8 cellular contexts compared by ENCODE assay signal in the genomic region with DNA sequence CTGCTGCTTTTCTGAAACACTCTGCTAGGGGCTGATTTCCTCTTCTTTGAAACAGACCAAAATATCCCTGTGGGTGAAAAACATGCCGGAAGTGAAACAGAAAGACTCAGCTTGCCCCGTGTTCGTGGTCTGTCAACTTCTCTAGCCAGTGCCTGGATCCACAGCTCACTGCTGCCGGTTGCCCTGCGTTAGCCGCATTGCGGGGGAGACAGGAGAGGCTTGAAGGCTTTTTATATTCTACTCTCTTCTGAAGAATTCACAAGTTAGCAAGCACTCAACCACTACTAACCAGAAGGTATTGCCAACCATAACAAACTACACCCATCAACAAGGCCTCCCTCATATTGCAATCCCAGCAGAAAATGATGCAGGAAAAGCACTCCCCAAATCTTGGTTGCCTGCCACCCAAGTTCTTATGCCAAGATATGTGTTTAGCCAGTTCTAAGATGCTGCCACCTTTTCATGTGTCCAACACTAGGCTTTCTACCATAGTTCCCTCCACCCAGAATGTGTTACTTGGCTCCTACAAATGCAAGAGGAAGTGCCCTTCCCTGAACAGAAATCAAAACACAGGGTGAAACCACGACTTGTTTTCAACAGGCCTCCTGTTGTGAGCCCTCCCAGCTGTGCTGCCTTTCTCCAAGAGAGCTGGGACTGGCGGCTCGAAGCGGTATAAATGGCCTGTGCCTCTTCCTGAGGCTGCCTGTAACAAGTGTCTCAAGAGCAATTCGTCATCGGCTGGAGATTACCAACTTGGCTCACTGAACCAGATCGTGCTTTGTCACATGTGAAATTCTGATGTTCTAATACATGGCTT.
A peak's percentile ranks its signal among the peaks of the same experiment; 100 is the strongest.
DNase-seq lines count a peak whose midpoint lies in the region; ATAC-seq and TF ChIP-seq lines count a peak whose summit lies in the region.

No MANE protein-coding gene starts in this region.

- H3K27ac Mint-ChIP-seq in natural killer cell treated with Interleukin-12 subunit alpha and Interleukin-12 subunit beta and Interleukin-15 and Interleukin-18, amount 100 ng/mL, for 72 hours = peak overlapping the region; percentile 85 to 89

- peaks cover 51 to 52% of the 10 kb centered on the region in 2 donors for H3K4me1 Mint-ChIP-seq in natural killer cell treated with Interleukin-12 subunit alpha and Interleukin-12 subunit beta and Interleukin-15 and Interleukin-18, amount 100 ng/mL, for 72 hours (ENCODE audit: low read depth in 2 of 2)

- peak; percentile 8 for DNase-seq in NCI-H345 treated with DMSO at 0.1 percent for 48 hours (lab: John Stamatoyannopoulos, UW; ENCODE audit: unreplicated experiment)
- DNase-seq in activated T-cell treated with anti-CD3 and anti-CD28 coated beads for 24 hours (ENCODE audit: low read depth) = peak; percentile 49
- peak; percentile 64 for DNase-seq in epithelial cell of proximal tubule (ENCODE audit: low read depth)
- DNase-seq in natural killer cell treated with Interleukin-12 subunit alpha and Interleukin-12 subunit beta and Interleukin-15 and Interleukin-18, amount 100 ng/mL, for 72 hours (ENCODE audit: low spot score) = peak; percentile 95
- DNase-seq in stimulated activated naive CD8-positive, alpha-beta T cell treated with anti-CD3 and anti-CD28 coated beads, Interleukin-15, Interleukin-2, amounts not matched to agents 100 U/mL and 50 U/mL, for 24 hours = peak; percentile 76
- no peak for DNase-seq in NCI-H526 treated with DMSO at 0.1 percent for 48 hours (lab: John Stamatoyannopoulos, UW)

- peak overlapping the region; percentile 77 for H3K4me3 Mint-ChIP-seq in natural killer cell treated with Interleukin-12 subunit alpha and Interleukin-12 subunit beta and Interleukin-15 and Interleukin-18, amount 100 ng/mL, for 72 hours

- H3K9me3 Mint-ChIP-seq in natural killer cell treated with Interleukin-12 subunit alpha and Interleukin-12 subunit beta and Interleukin-15 and Interleukin-18, amount 100 ng/mL, for 72 hours = peaks cover 4% of the 10 kb centered on the region

- no peak for TF ChIP-seq CTCF in epithelial cell of proximal tubule (conservative IDR thresholded peaks at IDR 0.05; ENCODE audit: low read depth, low read length)

- no peak overlapping the region for H3K4me3 ChIP-seq in epithelial cell of proximal tubule (ENCODE audit: low read depth, low read length)

- ATAC-seq in GM18517 (IDR thresholded peaks at IDR 0.05; ENCODE audit: unreplicated experiment) (peak; percentile 96), HG02870 (IDR thresholded peaks at IDR 0.05; ENCODE audit: unreplicated experiment) (peak; percentile 84)
- ATAC-seq in natural killer cell treated with Interleukin-12 subunit alpha and Interleukin-12 subunit beta and Interleukin-15 and Interleukin-18, amount 100 ng/mL, for 72 hours = peak; percentile 98 to 99
- ATAC-seq in stimulated activated naive CD8-positive, alpha-beta T cell treated with anti-CD3 and anti-CD28 coated beads, Interleukin-15, Interleukin-2, amounts not matched to agents 100 U/mL and 50 U/mL, for 24 hours = peak; percentile 95

- H3K27me3 Mint-ChIP-seq in natural killer cell treated with Interleukin-12 subunit alpha and Interleukin-12 subunit beta and Interleukin-15 and Interleukin-18, amount 100 ng/mL, for 72 hours = no peaks in the 10 kb centered on the region

- H3K36me3 Mint-ChIP-seq in natural killer cell treated with Interleukin-12 subunit alpha and Interleukin-12 subunit beta and Interleukin-15 and Interleukin-18, amount 100 ng/mL, for 72 hours = peaks cover 7% of the 10 kb centered on the region
